In the genomic region with DNA sequence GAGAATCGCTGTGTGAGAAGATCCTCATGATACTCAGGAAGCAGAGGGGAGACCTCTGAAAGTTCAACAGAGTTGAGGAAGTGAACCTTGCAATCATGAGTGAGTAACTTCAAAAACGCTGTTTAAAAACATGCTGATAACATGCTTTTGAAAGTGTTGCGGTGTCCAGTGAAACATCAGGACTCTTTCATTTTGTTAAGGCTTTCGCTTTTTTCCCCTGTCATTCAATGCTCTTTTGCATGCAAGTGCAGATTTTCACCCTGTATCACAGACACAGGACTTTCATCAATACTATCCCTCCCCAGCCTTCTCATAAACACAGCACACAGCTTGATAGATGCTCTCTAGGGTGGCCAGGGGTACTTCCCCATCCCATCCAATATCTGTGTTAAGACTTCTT, we compare ENCODE assay signal across 9 cellular contexts. TPM values are rescaled to one million over a fixed set of nuclear protein-coding genes. Genes with fewer than 3 reads are reported as not detected.
DNase-seq lines count a peak whose midpoint lies in the region; ATAC-seq, FAIRE-seq and TF ChIP-seq lines count a peak whose summit lies in the region.
"Not testable (repeated sequence)": the region's sequence is repeated elsewhere in the genome, so short reads cannot be mapped to it uniquely, and the experiment has no call there.
"Had no signal": no experiment of that assay in that cellular context is flagged by ENCODE, and none has a peak within 500 bp of the region (broad histone marks: within the 10 kb centered on the region; RNA-seq: fewer than 3 reads in every experiment).

No MANE protein-coding gene starts in this region.

- H3K27me3 Mint-ChIP-seq in T-cell; activated naive CD4-positive, alpha-beta T cell treated with anti-CD3 and anti-CD28 coated beads for 36 hours (ENCODE audit: low read depth); naive thymus-derived CD8-positive, alpha-beta T cell: not testable (repeated sequence)

- peaks cover 46 to 52% (median 50%) of the 10 kb centered on the region in 3 donors for H3K4me1 Mint-ChIP-seq in T-cell
- peaks cover 28% of the 10 kb centered on the region for H3K4me1 Mint-ChIP-seq in activated naive CD4-positive, alpha-beta T cell treated with anti-CD3 and anti-CD28 coated beads for 36 hours (ENCODE audit: low read depth)
- H3K4me1 Mint-ChIP-seq in naive thymus-derived CD8-positive, alpha-beta T cell, result peaks cover 21 to 37% (median 37%) of the 10 kb centered on the region in 4 donors

- TF ChIP-seq CTCF in GM12864 (IDR thresholded peaks at IDR 0.05; ENCODE audit: low read depth, low read length, missing control alignments), result not testable (repeated sequence)

- not testable (repeated sequence) for H3K4me3 ChIP-seq in GM12864 (ENCODE audit: low read depth, low read length)

- CTCF ChIA-PET in T-cell (lab: Charles Lee); activated naive CD4-positive, alpha-beta T cell treated with anti-CD3 and anti-CD28 coated beads for 36 hours (lab: Charles Lee): not testable (repeated sequence)

- intact Hi-C loops in activated naive CD4-positive, alpha-beta T cell treated with anti-CD3 and anti-CD28 coated beads for 36 hours (cut with micrococcal nuclease), result loop anchor here (2.0 kb wide), 1 partner anchor 24 kb away; a partner anchor contains a TSS

- POLR2A ChIA-PET in T-cell (lab: Charles Lee), result interaction anchor here in 1 of 2 donors (0.7 kb wide), 1 partner anchor 24 kb away, joined by 3 read pairs; a partner anchor contains a TSS
- POLR2A ChIA-PET in naive thymus-derived CD8-positive, alpha-beta T cell (lab: Charles Lee), result interaction anchor here (1.2 to 3.4 kb wide), 2 partner anchors 9 to 12 kb away, joined by 3 to 11 read pairs; no protein-coding TSS in a partner anchor

- peak; percentile 93 for ATAC-seq in GM21576 (IDR thresholded peaks at IDR 0.05; ENCODE audit: unreplicated experiment)
- peak; percentile 84 for ATAC-seq in HG02970 (IDR thresholded peaks at IDR 0.05; ENCODE audit: low FRiP score, unreplicated experiment)
- ATAC-seq in HG03439 (IDR thresholded peaks at IDR 0.05; ENCODE audit: unreplicated experiment), result peak; percentile 83
- peak; percentile 55 to 73 (median 65) for ATAC-seq in T-cell (replicated peaks in 1 of 4)
- peak; percentile 60 to 66 for ATAC-seq in naive thymus-derived CD8-positive, alpha-beta T cell

- peaks cover 11% of the 10 kb centered on the region for H3K36me3 Mint-ChIP-seq in T-cell
- H3K36me3 Mint-ChIP-seq in activated naive CD4-positive, alpha-beta T cell treated with anti-CD3 and anti-CD28 coated beads for 36 hours (ENCODE audit: low read depth), result not testable (repeated sequence)
- peaks cover 0 to 16% (median 10%) of the 10 kb centered on the region in 3 donors for H3K36me3 Mint-ChIP-seq in naive thymus-derived CD8-positive, alpha-beta T cell

- peak overlapping the region; percentile 49 to 80 (median 62) for H3K4me3 Mint-ChIP-seq in T-cell
- peak overlapping the region; percentile 3 for H3K4me3 Mint-ChIP-seq in activated naive CD4-positive, alpha-beta T cell treated with anti-CD3 and anti-CD28 coated beads for 36 hours
- peak overlapping the region; percentile 47 to 82 (median 73) for H3K4me3 Mint-ChIP-seq in naive thymus-derived CD8-positive, alpha-beta T cell

- peak; percentile 73 for DNase-seq in GM12864 (ENCODE audit: low read depth)
- DNase-seq in GM19239 (ENCODE audit: insufficient read length, low spot score); T-cell; activated naive CD4-positive, alpha-beta T cell treated with anti-CD3 and anti-CD28 coated beads for 36 hours: not testable (repeated sequence)
- peak in 3 of 10 donors; percentile 9 to 33 (median 32) for DNase-seq in naive thymus-derived CD8-positive, alpha-beta T cell

- FAIRE-seq in GM19239 (lab: Jason Lieb, UNC), result peak; percentile 97

- H3K9me3 Mint-ChIP-seq in T-cell, result peaks cover 3 to 19% (median 12%) of the 10 kb centered on the region in 3 donors
- peaks cover 15% of the 10 kb centered on the region for H3K9me3 Mint-ChIP-seq in activated naive CD4-positive, alpha-beta T cell treated with anti-CD3 and anti-CD28 coated beads for 36 hours
- H3K9me3 Mint-ChIP-seq in naive thymus-derived CD8-positive, alpha-beta T cell, result peaks cover 7 to 25% (median 17%) of the 10 kb centered on the region in 9 donors

- H3K27ac Mint-ChIP-seq in T-cell, result peak overlapping the region; percentile 92
- H3K27ac Mint-ChIP-seq in activated naive CD4-positive, alpha-beta T cell treated with anti-CD3 and anti-CD28 coated beads for 36 hours, result peak overlapping the region; percentile 46
- peak overlapping the region; percentile 31 to 94 (median 82) for H3K27ac Mint-ChIP-seq in naive thymus-derived CD8-positive, alpha-beta T cell

RNA-seq across cellular contexts. Expression of a gene that starts 23.9 kb away (rescaled TPM):
- total RNA-seq in T-cell, result 10 to 100 TPM in 1 of 5 donors, 1 to 10 TPM in 3, under 1 TPM in 1; 0.56 to 19.6 (median 2.1) TPM
- total RNA-seq in activated naive CD4-positive, alpha-beta T cell treated with anti-CD3 and anti-CD28 coated beads for 36 hours, result under 1 TPM; 0.69 to 0.79 TPM
- total RNA-seq in naive thymus-derived CD8-positive, alpha-beta T cell, result 1 to 10 TPM; 3.9 to 5.1 TPM
- polyA plus RNA-seq in naive thymus-derived CD8-positive, alpha-beta T cell, result 1 to 10 TPM in 2 of 3 donors, not detected in 1; 2.1 TPM
- total RNA-seq: GM23248 had no signal

RNA-seq across cellular contexts. Expression of a gene that starts 23.9 kb away (rescaled TPM):
- 10 to 100 TPM; 16.5 to 22.0 (median 20.1) TPM for total RNA-seq in T-cell
- total RNA-seq in activated naive CD4-positive, alpha-beta T cell treated with anti-CD3 and anti-CD28 coated beads for 36 hours, result 10 to 100 TPM; 15.8 to 18.6 TPM
- total RNA-seq in naive thymus-derived CD8-positive, alpha-beta T cell, result 10 to 100 TPM; 20.5 to 22.6 TPM
- 10 to 100 TPM; 10.5 to 15.9 (median 13.9) TPM for polyA plus RNA-seq in naive thymus-derived CD8-positive, alpha-beta T cell

Comparison
In these comparisons a context has a peak if more than half of its experiments do, and no peak if none do; other contexts are left out.
1. H3K4me3 Mint-ChIP-seq: peak in every context shown above with its lines; median percentile 73 in naive thymus-derived CD8-positive, alpha-beta T cell; 62 in T-cell; 3 in activated naive CD4-positive, alpha-beta T cell treated with anti-CD3 and anti-CD28 coated beads for 36 hours.